ENCODE assay signal across 19 cellular contexts in genomic region chr13:75132800-75133695, GRCh38.
"Had no signal": no experiment of that assay in that cellular context is flagged by ENCODE, and none has a peak within 500 bp of the region (broad histone marks: within the 10 kb centered on the region; RNA-seq: fewer than 3 reads in every experiment).

No MANE protein-coding gene starts in this region.

- DNase-seq: activated CD4-positive, alpha-beta T cell treated with anti-CD3 and anti-CD28 coated beads, Interleukin-2, amount 10 ng/mL, durations not matched to agents 7 days and 5 days; activated CD8-positive, alpha-beta memory T cell treated with anti-CD3 and anti-CD28 coated beads, Interleukin-2, amount 50 U/mL, for 4 hours; activated naive CD4-positive, alpha-beta T cell treated with anti-CD3 and anti-CD28 coated beads, Interleukin-2, amount 10 ng/mL, durations not matched to agents 7 days and 5 days; activated naive CD8-positive, alpha-beta T cell treated with anti-CD3 and anti-CD28 coated beads, Interleukin-2, amount 50 U/mL, for 24 hours; activated T-cell treated with anti-CD3 and anti-CD28 coated beads, Interleukin-2, amount 50 U/mL, for 4 hours; aorta; gastrocnemius medialis; head of caudate nucleus; occipital lobe; right cardiac atrium; stimulated activated naive CD8-positive, alpha-beta T cell treated with anti-CD3 and anti-CD28 coated beads, Interleukin-15, Interleukin-2, amounts not matched to agents 100 U/mL and 50 U/mL, for 24 hours; substantia nigra; T-cell; T-helper 9 cell; tibial artery had no signal

- H3K36me3 Mint-ChIP-seq: activated naive CD4-positive, alpha-beta T cell treated with anti-CD3 and anti-CD28 coated beads, Interleukin-2, amount 10 ng/mL, durations not matched to agents 7 days and 5 days; T-cell had no signal

- H3K9me3 ChIP-seq: gastrocnemius medialis, tibial artery had no signal

- H3K4me1 ChIP-seq: gastrocnemius medialis had no signal

- H3K27ac ChIP-seq: gastrocnemius medialis, skin epidermis, tibial artery had no signal

- H3K27me3 ChIP-seq: gastrocnemius medialis, tibial artery had no signal

- H3K27ac Mint-ChIP-seq: activated CD4-positive, alpha-beta T cell treated with anti-CD3 and anti-CD28 coated beads, Interleukin-2, amount 10 ng/mL, durations not matched to agents 7 days and 5 days; activated naive CD4-positive, alpha-beta T cell treated with anti-CD3 and anti-CD28 coated beads, Interleukin-2, amount 10 ng/mL, durations not matched to agents 7 days and 5 days; activated naive CD8-positive, alpha-beta T cell treated with anti-CD3 and anti-CD28 coated beads, Interleukin-2, amount 50 U/mL, for 24 hours; T-cell had no signal

- H3K4me3 Mint-ChIP-seq: activated CD4-positive, alpha-beta T cell treated with anti-CD3 and anti-CD28 coated beads, Interleukin-2, amount 10 ng/mL, durations not matched to agents 7 days and 5 days; activated naive CD4-positive, alpha-beta T cell treated with anti-CD3 and anti-CD28 coated beads, Interleukin-2, amount 10 ng/mL, durations not matched to agents 7 days and 5 days; activated naive CD8-positive, alpha-beta T cell treated with anti-CD3 and anti-CD28 coated beads, Interleukin-2, amount 50 U/mL, for 24 hours; activated T-cell treated with anti-CD3 and anti-CD28 coated beads, Interleukin-2, amount 50 U/mL, for 4 hours; T-cell had no signal

- H3K4me1 Mint-ChIP-seq: activated CD4-positive, alpha-beta T cell treated with anti-CD3 and anti-CD28 coated beads, Interleukin-2, amount 10 ng/mL, durations not matched to agents 7 days and 5 days; activated naive CD4-positive, alpha-beta T cell treated with anti-CD3 and anti-CD28 coated beads, Interleukin-2, amount 10 ng/mL, durations not matched to agents 7 days and 5 days; activated naive CD8-positive, alpha-beta T cell treated with anti-CD3 and anti-CD28 coated beads, Interleukin-2, amount 50 U/mL, for 24 hours; T-cell had no signal

- ATAC-seq: activated naive CD8-positive, alpha-beta T cell treated with anti-CD3 and anti-CD28 coated beads, Interleukin-2, amount 50 U/mL, for 24 hours; activated T-cell treated with anti-CD3 and anti-CD28 coated beads, Interleukin-2, amount 50 U/mL, for 4 hours; gastrocnemius medialis; left lobe of liver; right cardiac atrium; stimulated activated naive CD8-positive, alpha-beta T cell treated with anti-CD3 and anti-CD28 coated beads, Interleukin-15, Interleukin-2, amounts not matched to agents 100 U/mL and 50 U/mL, for 24 hours; T-cell had no signal

- H3K4me3 ChIP-seq: gastrocnemius medialis, skin epidermis, tibial artery had no signal

- FAIRE-seq: bronchial epithelial cell, keratinocyte had no signal

- H3K9me3 Mint-ChIP-seq: activated CD4-positive, alpha-beta T cell treated with anti-CD3 and anti-CD28 coated beads, Interleukin-2, amount 10 ng/mL, durations not matched to agents 7 days and 5 days had no signal

- H3K36me3 ChIP-seq: gastrocnemius medialis, tibial artery had no signal

- H3K27me3 Mint-ChIP-seq: activated naive CD4-positive, alpha-beta T cell treated with anti-CD3 and anti-CD28 coated beads, Interleukin-2, amount 10 ng/mL, durations not matched to agents 7 days and 5 days had no signal
